ENCODE assay signal across 22 cellular contexts in genomic region chr6:586553-586952, GRCh38.
DNase-seq lines count a peak whose midpoint lies in the region; ATAC-seq and TF ChIP-seq lines count a peak whose summit lies in the region.
"Had no signal": no experiment of that assay in that cellular context is flagged by ENCODE, and none has a peak within 500 bp of the region (broad histone marks: within the 10 kb centered on the region; RNA-seq: fewer than 3 reads in every experiment).

No MANE protein-coding gene starts in this region.

- peaks cover 28% of the 10 kb centered on the region for H3K79me2 ChIP-seq in GM23338 (replicated peaks; ENCODE audit: insufficient read depth)

- H3F3A ChIP-seq in GM23338 (replicated peaks; ENCODE audit: low read depth): no peaks in the 10 kb centered on the region

- H3K36me3 ChIP-seq in GM23338 (ENCODE audit: insufficient read depth): no peaks in the 10 kb centered on the region
- H3K36me3 ChIP-seq in RWPE2 (ENCODE audit: low read depth): no peaks in the 10 kb centered on the region; the same call in 1 of the 2 replicates
- H3K36me3 ChIP-seq: SJCRH30 had no signal

- H3K9me3 ChIP-seq in RWPE2 (ENCODE audit: severe bottlenecking): no peaks in the 10 kb centered on the region
- no peaks in the 10 kb centered on the region for H3K9me3 ChIP-seq in CD4-positive, alpha-beta T cell (ENCODE audit: control insufficient read depth, low read length)
- H3K9me3 ChIP-seq: SJCRH30, upper lobe of left lung had no signal

- TF ChIP-seq CTCF in GM23338 (conservative IDR thresholded peaks at IDR 0.05; ENCODE audit: low read depth in 2 of 2) (no peak), RWPE2 (IDR thresholded peaks at IDR 0.05; ENCODE audit: poor library complexity, severe bottlenecking) (no peak)
- no peak for TF ChIP-seq CTCF in CD4-positive, alpha-beta T cell (IDR thresholded peaks at IDR 0.05)

- no peaks in the 10 kb centered on the region for H3K27me3 ChIP-seq in GM23338 (ENCODE audit: insufficient read depth)
- H3K27me3 ChIP-seq in RWPE2 (ENCODE audit: insufficient read depth, poor library complexity, severe bottlenecking): no peaks in the 10 kb centered on the region
- H3K27me3 ChIP-seq in CD4-positive, alpha-beta T cell (ENCODE audit: control insufficient read depth, insufficient read depth, low read length): no peaks in the 10 kb centered on the region
- H3K27me3 ChIP-seq: brain microvascular endothelial cell, SJCRH30, upper lobe of left lung had no signal

- no peak for ATAC-seq in GM23338
- peak; percentile 89 for ATAC-seq in RWPE2 (ENCODE audit: low read depth)
- peak; percentile 85 for ATAC-seq in left lobe of liver
- no peak for ATAC-seq in CD4-positive, alpha-beta T cell (ENCODE audit: poor library complexity)
- ATAC-seq in GM18520 (IDR thresholded peaks at IDR 0.05; ENCODE audit: unreplicated experiment): no peak
- ATAC-seq: T-cell had no signal

- H3K4me3 Mint-ChIP-seq in GM23338: no peak overlapping the region
- no peak overlapping the region for H3K4me3 Mint-ChIP-seq in CD4-positive, alpha-beta T cell
- H3K4me3 Mint-ChIP-seq: activated CD4-positive, alpha-beta memory T cell treated with anti-CD3 and anti-CD28 coated beads for 36 hours; neural crest cell; T-cell had no signal

- H4K20me1 ChIP-seq in GM23338 (replicated peaks; ENCODE audit: insufficient read depth): peaks cover 3% of the 10 kb centered on the region

- peaks cover 43% of the 10 kb centered on the region for H3K4me1 ChIP-seq in GM23338 (ENCODE audit: insufficient read depth)
- H3K4me1 ChIP-seq in RWPE2 (ENCODE audit: insufficient read depth, poor library complexity, severe bottlenecking): peaks cover 42% of the 10 kb centered on the region
- H3K4me1 ChIP-seq: upper lobe of left lung had no signal

- peaks cover 34% of the 10 kb centered on the region for H3K4me1 Mint-ChIP-seq in GM23338
- H3K4me1 Mint-ChIP-seq in CD4-positive, alpha-beta T cell (ENCODE audit: low read depth): peaks cover 5% of the 10 kb centered on the region

- no peaks in the 10 kb centered on the region for H3K9me2 ChIP-seq in GM23338 (ENCODE audit: insufficient read depth)

- H3K4me2 ChIP-seq in GM23338: no peak overlapping the region

- CTCF ChIA-PET in CD4-positive, alpha-beta T cell (lab: Charles Lee): no interaction called here

- H3K4me3 ChIP-seq in GM23338: no peak overlapping the region
- no peak overlapping the region for H3K4me3 ChIP-seq in RWPE2 (ENCODE audit: severe bottlenecking)
- H3K4me3 ChIP-seq: SJCRH30, upper lobe of left lung had no signal

- H3K27ac Mint-ChIP-seq in GM23338: no peak overlapping the region
- no peak overlapping the region for H3K27ac Mint-ChIP-seq in CD4-positive, alpha-beta T cell
- H3K27ac Mint-ChIP-seq: activated CD4-positive, alpha-beta memory T cell treated with anti-CD3 and anti-CD28 coated beads for 36 hours; T-cell had no signal

- H3K9me3 Mint-ChIP-seq in GM23338: no peaks in the 10 kb centered on the region
- H3K9me3 Mint-ChIP-seq in CD4-positive, alpha-beta T cell: no peaks in the 10 kb centered on the region
- H3K9me3 Mint-ChIP-seq: activated CD4-positive, alpha-beta memory T cell treated with anti-CD3 and anti-CD28 coated beads for 36 hours; neural crest cell; T-cell had no signal

- H3K27ac ChIP-seq in GM23338 (ENCODE audit: low read depth): peak overlapping the region; percentile 46
- H3K27ac ChIP-seq in RWPE2 (ENCODE audit: poor library complexity, severe bottlenecking): no peak overlapping the region
- H3K27ac ChIP-seq in CD4-positive, alpha-beta T cell (ENCODE audit: low read depth, low read length): no peak overlapping the region
- H3K27ac ChIP-seq: brain microvascular endothelial cell, C4-2B, SJCRH30, upper lobe of left lung had no signal

- intact Hi-C loops in CD4-positive, alpha-beta T cell (cut with DNase I, micrococcal nuclease): no loop called here

- H3K27me3 Mint-ChIP-seq in GM23338 (ENCODE audit: insufficient read depth, low read depth, poor library complexity): peaks cover 2% of the 10 kb centered on the region
- no peaks in the 10 kb centered on the region for H3K27me3 Mint-ChIP-seq in CD4-positive, alpha-beta T cell
- H3K27me3 Mint-ChIP-seq: activated CD4-positive, alpha-beta memory T cell treated with anti-CD3 and anti-CD28 coated beads for 36 hours; T-cell had no signal

- H3K36me3 Mint-ChIP-seq in GM23338 (ENCODE audit: low read depth): peaks cover 19% of the 10 kb centered on the region
- peaks cover 52% of the 10 kb centered on the region for H3K36me3 Mint-ChIP-seq in CD4-positive, alpha-beta T cell (ENCODE audit: low read depth)

- no peak for DNase-seq in GM23338 (ENCODE audit: low spot score)
- peak; percentile 9 for DNase-seq in LoVo (ENCODE audit: low spot score)
- DNase-seq in RWPE2 (ENCODE audit: low spot score): no peak
- no peak for DNase-seq in left lobe of liver (ENCODE audit: low spot score)
- no peak for DNase-seq in CD4-positive, alpha-beta T cell
- DNase-seq in NCI-H1694 treated with DMSO at 0.1 percent for 48 hours (lab: John Stamatoyannopoulos, UW): no peak
- DNase-seq: activated CD4-positive, alpha-beta memory T cell treated with anti-CD3 and anti-CD28 coated beads for 36 hours; activated CD8-positive, alpha-beta memory T cell treated with anti-CD3 and anti-CD28 coated beads, Interleukin-2, amount 50 U/mL, for 4 hours; activated naive CD4-positive, alpha-beta T cell treated with anti-CD3 and anti-CD28 coated beads, Interleukin-2, amount 50 U/mL, for 16 hours; amniotic stem cell; brain microvascular endothelial cell; GOT3; Kasumi-1; NCI-H524; right cardiac atrium; SJCRH30; stimulated activated CD4-positive, alpha-beta T cell treated with anti-CD3 and anti-CD28 coated beads, Interleukin-4, amount 100 ng/mL, for 1 hour; T-cell; upper lobe of left lung had no signal

- POLR2A ChIA-PET in CD4-positive, alpha-beta T cell (lab: Charles Lee): no interaction called here

- H2AFZ ChIP-seq in GM23338: no peak overlapping the region

TF ChIP-seq in GM23338, 12 proteins besides CTCF, POLR2A, EP300 and RAD21 (continues in another document):
- TF ChIP-seq CREB1 (CRISPR knock-in tag; IDR thresholded peaks at IDR 0.05; ENCODE audit: low read depth) (no peak), ETS1 (IDR thresholded peaks at IDR 0.05) (no peak), STAT1 (IDR thresholded peaks at IDR 0.05; ENCODE audit: unreplicated experiment) (no peak), NANOG (IDR thresholded peaks at IDR 0.05; ENCODE audit: borderline replicate concordance) (no peak), EZH2phosphoT487 (IDR thresholded peaks at IDR 0.05; ENCODE audit: unreplicated experiment) (no peak), JUNB (IDR thresholded peaks at IDR 0.05; ENCODE audit: unreplicated experiment) (no peak), POLR2AphosphoS5 (IDR thresholded peaks at IDR 0.05; ENCODE audit: low read depth) (no peak), REST (IDR thresholded peaks at IDR 0.05; ENCODE audit: unreplicated experiment) (no peak), EZH2 (IDR thresholded peaks at IDR 0.05; ENCODE audit: low read depth, unreplicated experiment) (no peak), ZNF331 (CRISPR knock-in tag; IDR thresholded peaks at IDR 0.05; ENCODE audit: low read depth) (no peak)

Comparison
In these comparisons a context has a peak if more than half of its experiments do, and no peak if none do; other contexts are left out.
1. ATAC-seq: peak in RWPE2 (single experiment) and left lobe of liver (single experiment); none in GM23338 (single experiment), CD4-positive, alpha-beta T cell (single experiment) and GM18520 (single experiment).